1 cellular context compared by ENCODE assay signal in genomic region chr7:21946228-21946709, GRCh38.
TF ChIP-seq lines count a peak whose summit lies in the region.

No MANE protein-coding gene starts in this region.

TF ChIP-seq in HepG2, 621 proteins besides CTCF, POLR2A, EP300 and RAD21:
- no peak for TF ChIP-seq TRAFD1 (CRISPR knock-in tag; IDR thresholded peaks at IDR 0.05; ENCODE audit: borderline replicate concordance)
- TF ChIP-seq E2F1 (CRISPR knock-in tag; IDR thresholded peaks at IDR 0.05) = 0 out of 2 replicates have a peak, but pooled peaks have one; percentile 7
- TF ChIP-seq SUZ12 (IDR thresholded peaks at IDR 0.05; ENCODE audit: low read depth, low read length) = no peak
- TF ChIP-seq XBP1 (CRISPR knock-in tag; IDR thresholded peaks at IDR 0.05) = no peak
- TF ChIP-seq FOXA3 (CRISPR knock-in tag; IDR thresholded peaks at IDR 0.05) = no peak
- no peak for TF ChIP-seq ZSCAN31 (CRISPR knock-in tag; IDR thresholded peaks at IDR 0.05; ENCODE audit: low read depth)
